12 cellular contexts compared by ENCODE assay signal in the genomic region with DNA sequence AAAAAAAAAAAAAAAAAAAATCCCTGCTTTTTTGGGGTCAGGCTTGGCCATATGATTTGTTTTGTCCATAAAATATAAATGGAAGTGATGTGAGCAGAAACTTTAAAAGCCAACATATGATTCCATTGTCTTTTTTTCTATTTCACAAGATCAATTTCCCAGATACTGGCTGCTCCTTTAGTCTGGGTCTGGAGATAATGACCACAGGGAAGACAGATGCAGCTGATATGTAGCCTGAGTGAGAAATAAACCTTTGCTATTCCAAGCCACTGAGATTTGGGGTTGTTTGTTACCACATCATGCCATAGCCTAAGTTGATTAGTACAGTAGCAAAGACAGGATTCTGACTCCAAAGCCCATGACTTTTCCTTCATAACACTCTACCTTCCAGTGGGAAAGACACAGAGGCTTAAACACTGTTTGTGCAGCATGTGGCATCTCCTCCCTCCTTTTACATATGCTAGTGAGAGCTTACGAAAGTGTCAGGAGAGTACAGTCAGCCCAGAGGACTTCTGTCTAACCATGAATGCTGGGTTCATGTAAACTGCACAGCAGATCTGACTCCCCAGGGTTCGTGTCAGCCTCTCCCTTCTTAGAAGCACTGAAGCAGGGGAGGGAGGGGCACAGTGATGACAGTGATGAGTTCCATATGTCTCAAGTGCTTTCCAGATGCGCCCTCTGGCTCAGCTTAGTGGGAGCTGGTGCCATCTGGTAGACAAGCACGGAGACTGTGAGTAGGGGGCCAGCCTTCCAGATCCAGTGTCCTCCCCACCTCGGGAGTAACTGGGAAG. TPM values are rescaled to one million over a fixed set of nuclear protein-coding genes. Genes with fewer than 3 reads are reported as not detected.
DNase-seq lines count a peak whose midpoint lies in the region; ATAC-seq and TF ChIP-seq lines count a peak whose summit lies in the region.
"Had no signal": no experiment of that assay in that cellular context is flagged by ENCODE, and none has a peak within 500 bp of the region (broad histone marks: within the 10 kb centered on the region; RNA-seq: fewer than 3 reads in every experiment).

No MANE protein-coding gene starts in this region.

- H3K27ac ChIP-seq in brain microvascular endothelial cell (no peak overlapping the region), lower lobe of right lung (no peak overlapping the region)
- H3K27ac ChIP-seq: BLaER1, tibial nerve had no signal

- DNase-seq in Right ventricle myocardium superior (peak; percentile 52), cardiac septum (ENCODE audit: low spot score) (no peak), brain microvascular endothelial cell (peak; percentile 51), lower lobe of right lung (no peak), Kasumi-1 (lab: John Stamatoyannopoulos, UW) (no peak), NCI-H526 (lab: John Stamatoyannopoulos, UW) (no peak), COR-L47 (lab: John Stamatoyannopoulos, UW) (no peak)
- no peak for DNase-seq in effector CD4-positive, alpha-beta T cell
- DNase-seq: NCI-H1436 had no signal

- intact Hi-C loops in Right ventricle myocardium superior (cut with DNase I) (no loop called here), cardiac septum (cut with DNase I) (no loop called here), lower lobe of right lung (cut with DNase I) (no loop called here)

- no peaks in the 10 kb centered on the region for H3K36me3 ChIP-seq in brain microvascular endothelial cell (replicated peaks)
- H3K36me3 ChIP-seq in lower lobe of right lung: no peaks in the 10 kb centered on the region
- H3K36me3 ChIP-seq: BLaER1, tibial nerve had no signal

- no peaks in the 10 kb centered on the region for H3K9me3 ChIP-seq in lower lobe of right lung
- H3K9me3 ChIP-seq: BLaER1 had no signal

- no peaks in the 10 kb centered on the region for H3K27me3 ChIP-seq in brain microvascular endothelial cell (replicated peaks)
- no peaks in the 10 kb centered on the region for H3K27me3 ChIP-seq in lower lobe of right lung (ENCODE audit: low read depth)
- H3K27me3 ChIP-seq: tibial nerve had no signal

- peak; percentile 4 for TF ChIP-seq CTCF in brain microvascular endothelial cell (IDR thresholded peaks at IDR 0.05; ENCODE audit: low read depth, low read length, missing control alignments)
- no peak for TF ChIP-seq CTCF in lower lobe of right lung (IDR thresholded peaks at IDR 0.05)

- H3K4me1 ChIP-seq in lower lobe of right lung: peaks cover 3% of the 10 kb centered on the region
- H3K4me1 ChIP-seq: BLaER1 had no signal

- H3K4me3 ChIP-seq in brain microvascular endothelial cell (ENCODE audit: low read depth, low read length): no peak overlapping the region
- no peak overlapping the region for H3K4me3 ChIP-seq in lower lobe of right lung
- H3K4me3 ChIP-seq: BLaER1, skin epidermis, tibial nerve had no signal

- ATAC-seq in Right ventricle myocardium superior (ENCODE audit: poor library complexity) (peak; percentile 96), lower lobe of right lung (peak; percentile 16 to 65)

- in situ Hi-C loops in brain microvascular endothelial cell (cut with HindIII; ENCODE audit: low pct_ligation_motif_present, low sequenced_read_pairs): no loop called here

RNA-seq across cellular contexts. Expression of gene SLC7A14, which starts 36.7 kb away (rescaled TPM):
- total RNA-seq in Right ventricle myocardium superior (not detected), cardiac septum (not detected), lower lobe of right lung (0.06 TPM)

Comparison
In these comparisons a context has a peak if more than half of its experiments do, and no peak if none do; other contexts are left out.
1. DNase-seq: peak in Right ventricle myocardium superior (single experiment) and brain microvascular endothelial cell (single experiment); none in cardiac septum (single experiment), lower lobe of right lung (single experiment), Kasumi-1 (0 of 2), NCI-H526 (0 of 2), COR-L47 (single experiment) and effector CD4-positive, alpha-beta T cell (single experiment).